In genomic region chr15:98324341-98324970, GRCh38 we compare ENCODE assay signal across 16 cellular contexts.
"Had no signal": no experiment of that assay in that cellular context is flagged by ENCODE, and none has a peak within 500 bp of the region (broad histone marks: within the 10 kb centered on the region; RNA-seq: fewer than 3 reads in every experiment).

No MANE protein-coding gene starts in this region.

- ATAC-seq: activated CD8-positive, alpha-beta T cell treated with anti-CD3 and anti-CD28 coated beads, Interleukin-2, amount 10 ng/mL, durations not matched to agents 7 days and 5 days; activated naive CD4-positive, alpha-beta T cell treated with anti-CD3 and anti-CD28 coated beads, Interleukin-2, amount 50 U/mL, for 72 hours; body of pancreas; heart left ventricle; left lung; naive thymus-derived CD8-positive, alpha-beta T cell; stimulated activated effector memory CD8-positive, alpha-beta T cell treated with anti-CD3 and anti-CD28 coated beads, Interleukin-12 subunit alpha, Interleukin-12 subunit beta, amount 100 ng/mL, for 72 hours had no signal

- H3K27ac Mint-ChIP-seq: activated CD4-positive, alpha-beta T cell treated with anti-CD3 and anti-CD28 coated beads, Interleukin-2, amount 10 ng/mL, durations not matched to agents 24 days and 14 days; activated CD8-positive, alpha-beta T cell treated with anti-CD3 and anti-CD28 coated beads, Interleukin-2, amount 10 ng/mL, durations not matched to agents 7 days and 5 days; activated naive CD4-positive, alpha-beta T cell treated with anti-CD3 and anti-CD28 coated beads, Interleukin-2, amount 50 U/mL, for 72 hours; naive thymus-derived CD8-positive, alpha-beta T cell; stimulated activated effector memory CD8-positive, alpha-beta T cell treated with anti-CD3 and anti-CD28 coated beads, Interleukin-12 subunit alpha, Interleukin-12 subunit beta, amount 100 ng/mL, for 72 hours had no signal

- H3K36me3 Mint-ChIP-seq: activated naive CD4-positive, alpha-beta T cell treated with anti-CD3 and anti-CD28 coated beads, Interleukin-2, amount 50 U/mL, for 72 hours; naive thymus-derived CD8-positive, alpha-beta T cell; stimulated activated effector memory CD8-positive, alpha-beta T cell treated with anti-CD3 and anti-CD28 coated beads, Interleukin-12 subunit alpha, Interleukin-12 subunit beta, amount 100 ng/mL, for 72 hours had no signal

- H3K4me3 Mint-ChIP-seq: activated CD4-positive, alpha-beta T cell treated with anti-CD3 and anti-CD28 coated beads, Interleukin-2, amount 10 ng/mL, durations not matched to agents 24 days and 14 days; activated CD8-positive, alpha-beta T cell treated with anti-CD3 and anti-CD28 coated beads, Interleukin-2, amount 10 ng/mL, durations not matched to agents 7 days and 5 days; naive thymus-derived CD8-positive, alpha-beta T cell; stimulated activated effector memory CD8-positive, alpha-beta T cell treated with anti-CD3 and anti-CD28 coated beads, Interleukin-12 subunit alpha, Interleukin-12 subunit beta, amount 100 ng/mL, for 72 hours had no signal

- H3K4me3 ChIP-seq: body of pancreas, heart left ventricle, left lung had no signal

- DNase-seq: activated CD4-positive, alpha-beta T cell treated with anti-CD3 and anti-CD28 coated beads, Interleukin-2, amount 10 ng/mL, durations not matched to agents 24 days and 14 days; activated CD8-positive, alpha-beta memory T cell treated with anti-CD3 and anti-CD28 coated beads, Interleukin-2, amount 50 U/mL, for 4 hours; activated CD8-positive, alpha-beta T cell treated with anti-CD3 and anti-CD28 coated beads, Interleukin-2, amount 10 ng/mL, durations not matched to agents 7 days and 5 days; activated gamma-delta T cell; activated T-cell treated with anti-CD3 and anti-CD28 coated beads, Interleukin-2, amount 50 U/mL, for 48 hours; body of pancreas; central memory CD4-positive, alpha-beta T cell; cortex of kidney; effector CD8-positive, alpha-beta T cell; heart left ventricle; left lung; naive thymus-derived CD8-positive, alpha-beta T cell had no signal

- H3K4me1 Mint-ChIP-seq: activated CD4-positive, alpha-beta T cell treated with anti-CD3 and anti-CD28 coated beads, Interleukin-2, amount 10 ng/mL, durations not matched to agents 24 days and 14 days; naive thymus-derived CD8-positive, alpha-beta T cell; stimulated activated effector memory CD8-positive, alpha-beta T cell treated with anti-CD3 and anti-CD28 coated beads, Interleukin-12 subunit alpha, Interleukin-12 subunit beta, amount 100 ng/mL, for 72 hours had no signal

- FAIRE-seq: frontal cortex, islet of Langerhans had no signal

- H3K9me3 Mint-ChIP-seq: activated CD4-positive, alpha-beta T cell treated with anti-CD3 and anti-CD28 coated beads, Interleukin-2, amount 10 ng/mL, durations not matched to agents 24 days and 14 days; stimulated activated effector memory CD8-positive, alpha-beta T cell treated with anti-CD3 and anti-CD28 coated beads, Interleukin-12 subunit alpha, Interleukin-12 subunit beta, amount 100 ng/mL, for 72 hours had no signal

- H3K27me3 Mint-ChIP-seq: activated CD4-positive, alpha-beta T cell treated with anti-CD3 and anti-CD28 coated beads, Interleukin-2, amount 10 ng/mL, durations not matched to agents 24 days and 14 days had no signal
